ENCODE assay signal across 22 cellular contexts in genomic region chr10:129851941-129852650, GRCh38.
DNase-seq lines count a peak whose midpoint lies in the region; ATAC-seq and TF ChIP-seq lines count a peak whose summit lies in the region.
"Had no signal": no experiment of that assay in that cellular context is flagged by ENCODE, and none has a peak within 500 bp of the region (broad histone marks: within the 10 kb centered on the region; RNA-seq: fewer than 3 reads in every experiment).

No MANE protein-coding gene starts in this region.

- intact Hi-C loops in left ventricle myocardium superior (cut with micrococcal nuclease): no loop called here

- DNase-seq in NCI-H82 (lab: John Stamatoyannopoulos, UW): peak; percentile 10
- no peak for DNase-seq in NCI-H82 treated with DMSO at 0.1 percent for 48 hours (lab: John Stamatoyannopoulos, UW; ENCODE audit: unreplicated experiment)
- DNase-seq in kidney epithelial cell (ENCODE audit: low read depth): peak; percentile 38
- DNase-seq in neural crest cell (ENCODE audit: low read depth, low spot score): no peak
- DNase-seq in central memory CD4-positive, alpha-beta T cell: no peak
- no peak for DNase-seq in left ventricle myocardium superior
- no peak for DNase-seq in H7
- DNase-seq: DMS79 treated with DMSO at 0.1 percent for 48 hours, GM23248, KG1, NCI-H1092, NCI-H187 treated with DMSO at 0.1 percent for 48 hours, NCI-H2227 treated with DMSO at 0.1 percent for 48 hours, NCI-H510A treated with DMSO at 0.1 percent for 48 hours, NCI-H774 had no signal

- H3K27me3 Mint-ChIP-seq in neural crest cell (ENCODE audit: low read depth): no peaks in the 10 kb centered on the region
- H3K27me3 Mint-ChIP-seq: B cell had no signal

- peak overlapping the region; percentile 46 for H3K27ac Mint-ChIP-seq in neural crest cell (ENCODE audit: unreplicated experiment)
- H3K27ac Mint-ChIP-seq: B cell, CD14-positive monocyte had no signal

- H3K4me3 ChIP-seq in kidney epithelial cell (ENCODE audit: low read depth, low read length) (no peak overlapping the region), H7 (ENCODE audit: insufficient read depth, low read depth, low read length) (no peak overlapping the region)
- H3K4me3 ChIP-seq: GM12878, GM23248, HAP-1 had no signal

- H3K36me3 ChIP-seq in kidney epithelial cell (ENCODE audit: control insufficient read depth, insufficient read depth, low read length) (no peaks in the 10 kb centered on the region), H7 (replicated peaks; ENCODE audit: control insufficient read depth, insufficient read depth, low read length) (no peaks in the 10 kb centered on the region)
- H3K36me3 ChIP-seq: HAP-1, Peyer's patch had no signal

- ATAC-seq in HG03460 (IDR thresholded peaks at IDR 0.05; ENCODE audit: unreplicated experiment) (no peak), left ventricle myocardium superior (no peak)
- ATAC-seq: GM12878, SK-N-SH treated with all-trans-retinoic acid at 6 μM for 48 hours had no signal

- no peaks in the 10 kb centered on the region for H3K9me3 Mint-ChIP-seq in neural crest cell

- TF ChIP-seq CTCF in kidney epithelial cell (IDR thresholded peaks at IDR 0.05; ENCODE audit: insufficient read depth, low read length, poor library complexity, severe bottlenecking) (no peak), neural crest cell (conservative IDR thresholded peaks at IDR 0.05) (no peak)

- H3K27me3 ChIP-seq in kidney epithelial cell (ENCODE audit: control insufficient read depth, insufficient read depth, low read length) (no peaks in the 10 kb centered on the region), H7 (ENCODE audit: control insufficient read depth, insufficient read depth, low read length) (no peaks in the 10 kb centered on the region)
- H3K27me3 ChIP-seq: Peyer's patch had no signal

- H3K4me3 Mint-ChIP-seq in neural crest cell: no peak overlapping the region
- H3K4me3 Mint-ChIP-seq: B cell, CD14-positive monocyte had no signal

- peaks cover 21% of the 10 kb centered on the region for H3K4me1 Mint-ChIP-seq in neural crest cell
- H3K4me1 Mint-ChIP-seq: B cell had no signal

- no peaks in the 10 kb centered on the region for H3K36me3 Mint-ChIP-seq in neural crest cell (ENCODE audit: low read depth)
- H3K36me3 Mint-ChIP-seq: CD14-positive monocyte had no signal

Comparison
In these comparisons a context has a peak if more than half of its experiments do, and no peak if none do; other contexts are left out.
1. DNase-seq: peak in NCI-H82 (single experiment) and kidney epithelial cell (single experiment); none in NCI-H82 treated with DMSO at 0.1 percent for 48 hours (single experiment), neural crest cell (single experiment), central memory CD4-positive, alpha-beta T cell (single experiment), left ventricle myocardium superior (single experiment) and H7 (single experiment).